In the genomic region with DNA sequence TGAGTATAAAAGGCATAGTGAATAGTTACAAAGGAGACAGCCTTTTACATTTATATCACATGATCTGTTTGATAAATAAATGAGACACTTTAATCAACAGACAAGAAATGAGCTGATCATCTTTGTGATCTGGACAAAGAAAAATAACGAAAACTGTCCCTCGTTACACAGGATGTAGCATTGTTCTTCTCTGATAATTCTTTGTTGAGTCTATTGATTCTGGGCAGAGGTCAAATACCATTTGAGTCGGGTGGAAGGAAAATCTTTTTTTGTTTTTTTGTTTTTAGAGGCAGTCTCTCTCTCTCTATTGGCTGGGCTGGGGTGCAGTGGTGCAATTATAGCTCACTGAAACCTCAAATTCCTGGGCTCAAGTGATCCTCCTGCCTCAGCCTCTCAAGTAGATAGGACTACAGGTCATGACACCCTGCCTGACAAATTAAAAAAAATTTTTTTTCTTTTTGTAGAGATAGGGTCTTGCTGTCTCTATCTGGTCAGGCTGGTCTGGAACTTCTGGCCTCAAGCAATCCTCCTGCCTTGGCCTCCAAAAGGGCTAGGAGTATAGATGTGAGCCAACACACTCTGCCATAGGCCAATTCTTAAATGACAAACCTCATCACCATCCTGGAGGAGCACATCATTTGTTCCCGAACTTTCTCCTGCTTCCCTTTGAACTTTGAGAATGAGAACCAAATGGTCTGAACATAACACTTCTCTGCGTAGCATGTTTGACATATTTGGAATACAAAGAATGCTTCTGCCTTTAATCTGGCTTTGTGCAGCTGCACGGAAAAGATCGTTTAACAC, we compare ENCODE assay signal across 1 cellular context.
A peak's percentile ranks its signal among the peaks of the same experiment; 100 is the strongest.
TF ChIP-seq lines count a peak whose summit lies in the region.

No MANE protein-coding gene starts in this region.

TF ChIP-seq in HepG2, 621 proteins besides CTCF, POLR2A, EP300 and RAD21 (continued from another document and continues in another):
- TF ChIP-seq, protein P1, sequence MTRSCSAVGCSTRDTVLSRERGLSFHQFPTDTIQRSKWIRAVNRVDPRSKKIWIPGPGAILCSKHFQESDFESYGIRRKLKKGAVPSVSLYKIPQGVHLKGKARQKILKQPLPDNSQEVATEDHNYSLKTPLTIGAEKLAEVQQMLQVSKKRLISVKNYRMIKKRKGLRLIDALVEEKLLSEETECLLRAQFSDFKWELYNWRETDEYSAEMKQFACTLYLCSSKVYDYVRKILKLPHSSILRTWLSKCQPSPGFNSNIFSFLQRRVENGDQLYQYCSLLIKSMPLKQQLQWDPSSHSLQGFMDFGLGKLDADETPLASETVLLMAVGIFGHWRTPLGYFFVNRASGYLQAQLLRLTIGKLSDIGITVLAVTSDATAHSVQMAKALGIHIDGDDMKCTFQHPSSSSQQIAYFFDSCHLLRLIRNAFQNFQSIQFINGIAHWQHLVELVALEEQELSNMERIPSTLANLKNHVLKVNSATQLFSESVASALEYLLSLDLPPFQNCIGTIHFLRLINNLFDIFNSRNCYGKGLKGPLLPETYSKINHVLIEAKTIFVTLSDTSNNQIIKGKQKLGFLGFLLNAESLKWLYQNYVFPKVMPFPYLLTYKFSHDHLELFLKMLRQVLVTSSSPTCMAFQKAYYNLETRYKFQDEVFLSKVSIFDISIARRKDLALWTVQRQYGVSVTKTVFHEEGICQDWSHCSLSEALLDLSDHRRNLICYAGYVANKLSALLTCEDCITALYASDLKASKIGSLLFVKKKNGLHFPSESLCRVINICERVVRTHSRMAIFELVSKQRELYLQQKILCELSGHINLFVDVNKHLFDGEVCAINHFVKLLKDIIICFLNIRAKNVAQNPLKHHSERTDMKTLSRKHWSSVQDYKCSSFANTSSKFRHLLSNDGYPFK (CRISPR knock-in tag; IDR thresholded peaks at IDR 0.05; ENCODE audit: borderline replicate concordance): no peak
- TF ChIP-seq ETV6 (CRISPR knock-in tag; conservative IDR thresholded peaks at IDR 0.05) (no peak), PITX1 (CRISPR knock-in tag; IDR thresholded peaks at IDR 0.05) (no peak), ZFP36 (IDR thresholded peaks at IDR 0.05; ENCODE audit: borderline replicate concordance, low read depth, low read length, partially characterized antibody) (no peak), IRX3 (CRISPR knock-in tag; IDR thresholded peaks at IDR 0.05; ENCODE audit: borderline replicate concordance, low read depth) (no peak), ZMYM2 (CRISPR knock-in tag; IDR thresholded peaks at IDR 0.05) (0 out of 2 replicates have a peak, but pooled peaks have one; percentile 52), ZNF383 (CRISPR knock-in tag; IDR thresholded peaks at IDR 0.05; ENCODE audit: borderline replicate concordance) (no peak), HCFC1 (IDR thresholded peaks at IDR 0.05; ENCODE audit: low read depth, low read length) (no peak), ZNF615 (CRISPR knock-in tag; IDR thresholded peaks at IDR 0.05; ENCODE audit: borderline replicate concordance) (no peak)
- TF ChIP-seq, protein P2, sequence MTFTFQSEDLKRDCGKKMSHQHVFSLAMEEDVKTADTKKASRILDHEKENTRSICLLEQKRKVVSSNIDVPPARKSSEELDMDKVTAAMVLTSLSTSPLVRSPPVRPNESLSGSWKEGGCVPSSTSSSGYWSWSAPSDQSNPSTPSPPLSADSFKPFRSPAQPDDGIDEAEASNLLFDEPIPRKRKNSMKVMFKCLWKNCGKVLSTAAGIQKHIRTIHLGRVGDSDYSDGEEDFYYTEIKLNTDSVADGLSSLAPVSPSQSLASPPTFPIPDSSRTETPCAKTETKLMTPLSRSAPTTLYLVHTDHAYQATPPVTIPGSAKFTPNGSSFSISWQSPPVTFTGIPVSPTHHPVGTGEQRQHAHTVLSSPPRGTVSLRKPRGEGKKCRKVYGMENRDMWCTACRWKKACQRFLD (CRISPR knock-in tag; IDR thresholded peaks at IDR 0.05; ENCODE audit: borderline replicate concordance): no peak
- TF ChIP-seq, protein P3, sequence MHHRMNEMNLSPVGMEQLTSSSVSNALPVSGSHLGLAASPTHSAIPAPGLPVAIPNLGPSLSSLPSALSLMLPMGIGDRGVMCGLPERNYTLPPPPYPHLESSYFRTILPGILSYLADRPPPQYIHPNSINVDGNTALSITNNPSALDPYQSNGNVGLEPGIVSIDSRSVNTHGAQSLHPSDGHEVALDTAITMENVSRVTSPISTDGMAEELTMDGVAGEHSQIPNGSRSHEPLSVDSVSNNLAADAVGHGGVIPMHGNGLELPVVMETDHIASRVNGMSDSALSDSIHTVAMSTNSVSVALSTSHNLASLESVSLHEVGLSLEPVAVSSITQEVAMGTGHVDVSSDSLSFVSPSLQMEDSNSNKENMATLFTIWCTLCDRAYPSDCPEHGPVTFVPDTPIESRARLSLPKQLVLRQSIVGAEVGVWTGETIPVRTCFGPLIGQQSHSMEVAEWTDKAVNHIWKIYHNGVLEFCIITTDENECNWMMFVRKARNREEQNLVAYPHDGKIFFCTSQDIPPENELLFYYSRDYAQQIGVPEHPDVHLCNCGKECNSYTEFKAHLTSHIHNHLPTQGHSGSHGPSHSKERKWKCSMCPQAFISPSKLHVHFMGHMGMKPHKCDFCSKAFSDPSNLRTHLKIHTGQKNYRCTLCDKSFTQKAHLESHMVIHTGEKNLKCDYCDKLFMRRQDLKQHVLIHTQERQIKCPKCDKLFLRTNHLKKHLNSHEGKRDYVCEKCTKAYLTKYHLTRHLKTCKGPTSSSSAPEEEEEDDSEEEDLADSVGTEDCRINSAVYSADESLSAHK (CRISPR knock-in tag; IDR thresholded peaks at IDR 0.05; ENCODE audit: borderline replicate concordance): no peak
- TF ChIP-seq, protein P4, sequence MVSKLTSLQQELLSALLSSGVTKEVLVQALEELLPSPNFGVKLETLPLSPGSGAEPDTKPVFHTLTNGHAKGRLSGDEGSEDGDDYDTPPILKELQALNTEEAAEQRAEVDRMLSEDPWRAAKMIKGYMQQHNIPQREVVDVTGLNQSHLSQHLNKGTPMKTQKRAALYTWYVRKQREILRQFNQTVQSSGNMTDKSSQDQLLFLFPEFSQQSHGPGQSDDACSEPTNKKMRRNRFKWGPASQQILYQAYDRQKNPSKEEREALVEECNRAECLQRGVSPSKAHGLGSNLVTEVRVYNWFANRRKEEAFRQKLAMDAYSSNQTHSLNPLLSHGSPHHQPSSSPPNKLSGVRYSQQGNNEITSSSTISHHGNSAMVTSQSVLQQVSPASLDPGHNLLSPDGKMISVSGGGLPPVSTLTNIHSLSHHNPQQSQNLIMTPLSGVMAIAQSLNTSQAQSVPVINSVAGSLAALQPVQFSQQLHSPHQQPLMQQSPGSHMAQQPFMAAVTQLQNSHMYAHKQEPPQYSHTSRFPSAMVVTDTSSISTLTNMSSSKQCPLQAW (CRISPR knock-in tag; IDR thresholded peaks at IDR 0.05): no peak
- TF ChIP-seq, protein P5, sequence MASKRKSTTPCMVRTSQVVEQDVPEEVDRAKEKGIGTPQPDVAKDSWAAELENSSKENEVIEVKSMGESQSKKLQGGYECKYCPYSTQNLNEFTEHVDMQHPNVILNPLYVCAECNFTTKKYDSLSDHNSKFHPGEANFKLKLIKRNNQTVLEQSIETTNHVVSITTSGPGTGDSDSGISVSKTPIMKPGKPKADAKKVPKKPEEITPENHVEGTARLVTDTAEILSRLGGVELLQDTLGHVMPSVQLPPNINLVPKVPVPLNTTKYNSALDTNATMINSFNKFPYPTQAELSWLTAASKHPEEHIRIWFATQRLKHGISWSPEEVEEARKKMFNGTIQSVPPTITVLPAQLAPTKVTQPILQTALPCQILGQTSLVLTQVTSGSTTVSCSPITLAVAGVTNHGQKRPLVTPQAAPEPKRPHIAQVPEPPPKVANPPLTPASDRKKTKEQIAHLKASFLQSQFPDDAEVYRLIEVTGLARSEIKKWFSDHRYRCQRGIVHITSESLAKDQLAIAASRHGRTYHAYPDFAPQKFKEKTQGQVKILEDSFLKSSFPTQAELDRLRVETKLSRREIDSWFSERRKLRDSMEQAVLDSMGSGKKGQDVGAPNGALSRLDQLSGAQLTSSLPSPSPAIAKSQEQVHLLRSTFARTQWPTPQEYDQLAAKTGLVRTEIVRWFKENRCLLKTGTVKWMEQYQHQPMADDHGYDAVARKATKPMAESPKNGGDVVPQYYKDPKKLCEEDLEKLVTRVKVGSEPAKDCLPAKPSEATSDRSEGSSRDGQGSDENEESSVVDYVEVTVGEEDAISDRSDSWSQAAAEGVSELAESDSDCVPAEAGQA (IDR thresholded peaks at IDR 0.05; ENCODE audit: low read depth): no peak
- TF ChIP-seq, protein P5 (CRISPR knock-in tag; IDR thresholded peaks at IDR 0.05; ENCODE audit: borderline replicate concordance): no peak
- TF ChIP-seq, protein P6, sequence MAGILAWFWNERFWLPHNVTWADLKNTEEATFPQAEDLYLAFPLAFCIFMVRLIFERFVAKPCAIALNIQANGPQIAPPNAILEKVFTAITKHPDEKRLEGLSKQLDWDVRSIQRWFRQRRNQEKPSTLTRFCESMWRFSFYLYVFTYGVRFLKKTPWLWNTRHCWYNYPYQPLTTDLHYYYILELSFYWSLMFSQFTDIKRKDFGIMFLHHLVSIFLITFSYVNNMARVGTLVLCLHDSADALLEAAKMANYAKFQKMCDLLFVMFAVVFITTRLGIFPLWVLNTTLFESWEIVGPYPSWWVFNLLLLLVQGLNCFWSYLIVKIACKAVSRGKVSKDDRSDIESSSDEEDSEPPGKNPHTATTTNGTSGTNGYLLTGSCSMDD (CRISPR knock-in tag; IDR thresholded peaks at IDR 0.05): no peak
- TF ChIP-seq, protein P7, sequence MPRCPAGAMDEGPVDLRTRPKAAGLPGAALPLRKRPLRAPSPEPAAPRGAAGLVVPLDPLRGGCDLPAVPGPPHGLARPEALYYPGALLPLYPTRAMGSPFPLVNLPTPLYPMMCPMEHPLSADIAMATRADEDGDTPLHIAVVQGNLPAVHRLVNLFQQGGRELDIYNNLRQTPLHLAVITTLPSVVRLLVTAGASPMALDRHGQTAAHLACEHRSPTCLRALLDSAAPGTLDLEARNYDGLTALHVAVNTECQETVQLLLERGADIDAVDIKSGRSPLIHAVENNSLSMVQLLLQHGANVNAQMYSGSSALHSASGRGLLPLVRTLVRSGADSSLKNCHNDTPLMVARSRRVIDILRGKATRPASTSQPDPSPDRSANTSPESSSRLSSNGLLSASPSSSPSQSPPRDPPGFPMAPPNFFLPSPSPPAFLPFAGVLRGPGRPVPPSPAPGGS (CRISPR knock-in tag; IDR thresholded peaks at IDR 0.05): no peak
- TF ChIP-seq, protein P8, sequence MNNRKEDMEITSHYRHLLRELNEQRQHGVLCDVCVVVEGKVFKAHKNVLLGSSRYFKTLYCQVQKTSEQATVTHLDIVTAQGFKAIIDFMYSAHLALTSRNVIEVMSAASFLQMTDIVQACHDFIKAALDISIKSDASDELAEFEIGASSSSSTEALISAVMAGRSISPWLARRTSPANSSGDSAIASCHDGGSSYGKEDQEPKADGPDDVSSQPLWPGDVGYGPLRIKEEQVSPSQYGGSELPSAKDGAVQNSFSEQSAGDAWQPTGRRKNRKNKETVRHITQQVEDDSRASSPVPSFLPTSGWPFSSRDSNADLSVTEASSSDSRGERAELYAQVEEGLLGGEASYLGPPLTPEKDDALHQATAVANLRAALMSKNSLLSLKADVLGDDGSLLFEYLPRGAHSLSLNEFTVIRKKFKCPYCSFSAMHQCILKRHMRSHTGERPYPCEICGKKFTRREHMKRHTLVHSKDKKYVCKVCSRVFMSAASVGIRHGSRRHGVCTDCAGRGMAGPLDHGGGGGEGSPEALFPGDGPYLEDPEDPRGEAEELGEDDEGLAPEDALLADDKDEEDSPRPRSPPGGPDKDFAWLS (CRISPR knock-in tag; IDR thresholded peaks at IDR 0.05; ENCODE audit: borderline replicate concordance): no peak
- TF ChIP-seq, protein P9, sequence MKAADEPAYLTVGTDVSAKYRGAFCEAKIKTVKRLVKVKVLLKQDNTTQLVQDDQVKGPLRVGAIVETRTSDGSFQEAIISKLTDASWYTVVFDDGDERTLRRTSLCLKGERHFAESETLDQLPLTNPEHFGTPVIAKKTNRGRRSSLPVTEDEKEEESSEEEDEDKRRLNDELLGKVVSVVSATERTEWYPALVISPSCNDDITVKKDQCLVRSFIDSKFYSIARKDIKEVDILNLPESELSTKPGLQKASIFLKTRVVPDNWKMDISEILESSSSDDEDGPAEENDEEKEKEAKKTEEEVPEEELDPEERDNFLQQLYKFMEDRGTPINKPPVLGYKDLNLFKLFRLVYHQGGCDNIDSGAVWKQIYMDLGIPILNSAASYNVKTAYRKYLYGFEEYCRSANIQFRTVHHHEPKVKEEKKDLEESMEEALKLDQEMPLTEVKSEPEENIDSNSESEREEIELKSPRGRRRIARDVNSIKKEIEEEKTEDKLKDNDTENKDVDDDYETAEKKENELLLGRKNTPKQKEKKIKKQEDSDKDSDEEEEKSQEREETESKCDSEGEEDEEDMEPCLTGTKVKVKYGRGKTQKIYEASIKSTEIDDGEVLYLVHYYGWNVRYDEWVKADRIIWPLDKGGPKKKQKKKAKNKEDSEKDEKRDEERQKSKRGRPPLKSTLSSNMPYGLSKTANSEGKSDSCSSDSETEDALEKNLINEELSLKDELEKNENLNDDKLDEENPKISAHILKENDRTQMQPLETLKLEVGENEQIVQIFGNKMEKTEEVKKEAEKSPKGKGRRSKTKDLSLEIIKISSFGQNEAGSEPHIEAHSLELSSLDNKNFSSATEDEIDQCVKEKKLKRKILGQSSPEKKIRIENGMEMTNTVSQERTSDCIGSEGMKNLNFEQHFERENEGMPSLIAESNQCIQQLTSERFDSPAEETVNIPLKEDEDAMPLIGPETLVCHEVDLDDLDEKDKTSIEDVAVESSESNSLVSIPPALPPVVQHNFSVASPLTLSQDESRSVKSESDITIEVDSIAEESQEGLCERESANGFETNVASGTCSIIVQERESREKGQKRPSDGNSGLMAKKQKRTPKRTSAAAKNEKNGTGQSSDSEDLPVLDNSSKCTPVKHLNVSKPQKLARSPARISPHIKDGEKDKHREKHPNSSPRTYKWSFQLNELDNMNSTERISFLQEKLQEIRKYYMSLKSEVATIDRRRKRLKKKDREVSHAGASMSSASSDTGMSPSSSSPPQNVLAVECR (CRISPR knock-in tag; IDR thresholded peaks at IDR 0.05; ENCODE audit: borderline replicate concordance): no peak
